In the genomic region with DNA sequence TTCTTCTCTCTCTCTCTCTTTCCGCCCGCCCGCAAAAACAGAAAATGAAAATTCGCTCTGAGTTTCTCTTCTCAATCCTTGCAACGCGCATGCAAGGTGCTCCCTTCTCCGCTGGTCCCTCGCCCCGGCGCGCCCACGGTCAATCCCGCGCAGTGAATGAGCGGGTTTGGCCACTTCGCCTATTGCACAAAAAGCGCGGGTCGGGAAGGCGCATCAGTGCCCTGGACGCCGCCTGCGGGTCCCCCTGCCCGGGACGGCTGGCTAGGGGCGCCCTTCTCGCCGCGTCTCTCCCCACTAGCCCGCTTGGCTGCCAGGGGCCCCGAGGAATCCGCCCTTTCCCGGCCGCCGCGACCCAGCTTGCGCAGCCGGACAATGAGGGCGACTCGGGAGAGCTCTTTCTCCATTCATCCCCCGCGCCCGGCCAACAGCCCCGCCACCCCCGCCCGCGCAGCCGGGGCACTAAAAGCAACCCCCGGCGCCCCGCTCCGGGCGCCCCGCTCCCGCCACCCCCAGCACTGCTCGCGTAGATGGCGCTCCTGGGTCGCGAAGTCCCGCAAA, we compare ENCODE assay signal across 1 cellular context.
TF ChIP-seq lines count a peak whose summit lies in the region.

No MANE protein-coding gene starts in this region.

TF ChIP-seq in IMR-90, 13 proteins besides CTCF, POLR2A, EP300 and RAD21 (continued from another document):
- no peak for TF ChIP-seq MAZ (IDR thresholded peaks at IDR 0.05; ENCODE audit: borderline replicate concordance, low read depth, low read length)
- TF ChIP-seq USF2 (IDR thresholded peaks at IDR 0.05; ENCODE audit: low read depth, low read length), result no peak
- TF ChIP-seq BHLHE40 (IDR thresholded peaks at IDR 0.05; ENCODE audit: low read depth, low read length), result no peak
- no peak for TF ChIP-seq MXI1 (IDR thresholded peaks at IDR 0.05; ENCODE audit: borderline replicate concordance, low read depth, low read length)
- no peak for TF ChIP-seq RCOR1 (IDR thresholded peaks at IDR 0.05; ENCODE audit: insufficient replicate concordance, low read length)
- no peak for TF ChIP-seq CEBPB (IDR thresholded peaks at IDR 0.05; ENCODE audit: low read depth, low read length)
- no peak for TF ChIP-seq NFE2L2 (IDR thresholded peaks at IDR 0.05; ENCODE audit: low read depth, low read length)
- TF ChIP-seq CHD1 (IDR thresholded peaks at IDR 0.05; ENCODE audit: low read depth, low read length), result no peak
TF ChIP-seq in IMR-90: peak in this region for 0.
